Comparison of ENCODE assay signal across 1 cellular context in genomic region chr17:54117452-54117851, GRCh38.
TF ChIP-seq lines count a peak whose summit lies in the region.

No MANE protein-coding gene starts in this region.

TF ChIP-seq in GM23338, 12 proteins besides CTCF, POLR2A, EP300 and RAD21 (continued from another document):
- TF ChIP-seq, protein P1, sequence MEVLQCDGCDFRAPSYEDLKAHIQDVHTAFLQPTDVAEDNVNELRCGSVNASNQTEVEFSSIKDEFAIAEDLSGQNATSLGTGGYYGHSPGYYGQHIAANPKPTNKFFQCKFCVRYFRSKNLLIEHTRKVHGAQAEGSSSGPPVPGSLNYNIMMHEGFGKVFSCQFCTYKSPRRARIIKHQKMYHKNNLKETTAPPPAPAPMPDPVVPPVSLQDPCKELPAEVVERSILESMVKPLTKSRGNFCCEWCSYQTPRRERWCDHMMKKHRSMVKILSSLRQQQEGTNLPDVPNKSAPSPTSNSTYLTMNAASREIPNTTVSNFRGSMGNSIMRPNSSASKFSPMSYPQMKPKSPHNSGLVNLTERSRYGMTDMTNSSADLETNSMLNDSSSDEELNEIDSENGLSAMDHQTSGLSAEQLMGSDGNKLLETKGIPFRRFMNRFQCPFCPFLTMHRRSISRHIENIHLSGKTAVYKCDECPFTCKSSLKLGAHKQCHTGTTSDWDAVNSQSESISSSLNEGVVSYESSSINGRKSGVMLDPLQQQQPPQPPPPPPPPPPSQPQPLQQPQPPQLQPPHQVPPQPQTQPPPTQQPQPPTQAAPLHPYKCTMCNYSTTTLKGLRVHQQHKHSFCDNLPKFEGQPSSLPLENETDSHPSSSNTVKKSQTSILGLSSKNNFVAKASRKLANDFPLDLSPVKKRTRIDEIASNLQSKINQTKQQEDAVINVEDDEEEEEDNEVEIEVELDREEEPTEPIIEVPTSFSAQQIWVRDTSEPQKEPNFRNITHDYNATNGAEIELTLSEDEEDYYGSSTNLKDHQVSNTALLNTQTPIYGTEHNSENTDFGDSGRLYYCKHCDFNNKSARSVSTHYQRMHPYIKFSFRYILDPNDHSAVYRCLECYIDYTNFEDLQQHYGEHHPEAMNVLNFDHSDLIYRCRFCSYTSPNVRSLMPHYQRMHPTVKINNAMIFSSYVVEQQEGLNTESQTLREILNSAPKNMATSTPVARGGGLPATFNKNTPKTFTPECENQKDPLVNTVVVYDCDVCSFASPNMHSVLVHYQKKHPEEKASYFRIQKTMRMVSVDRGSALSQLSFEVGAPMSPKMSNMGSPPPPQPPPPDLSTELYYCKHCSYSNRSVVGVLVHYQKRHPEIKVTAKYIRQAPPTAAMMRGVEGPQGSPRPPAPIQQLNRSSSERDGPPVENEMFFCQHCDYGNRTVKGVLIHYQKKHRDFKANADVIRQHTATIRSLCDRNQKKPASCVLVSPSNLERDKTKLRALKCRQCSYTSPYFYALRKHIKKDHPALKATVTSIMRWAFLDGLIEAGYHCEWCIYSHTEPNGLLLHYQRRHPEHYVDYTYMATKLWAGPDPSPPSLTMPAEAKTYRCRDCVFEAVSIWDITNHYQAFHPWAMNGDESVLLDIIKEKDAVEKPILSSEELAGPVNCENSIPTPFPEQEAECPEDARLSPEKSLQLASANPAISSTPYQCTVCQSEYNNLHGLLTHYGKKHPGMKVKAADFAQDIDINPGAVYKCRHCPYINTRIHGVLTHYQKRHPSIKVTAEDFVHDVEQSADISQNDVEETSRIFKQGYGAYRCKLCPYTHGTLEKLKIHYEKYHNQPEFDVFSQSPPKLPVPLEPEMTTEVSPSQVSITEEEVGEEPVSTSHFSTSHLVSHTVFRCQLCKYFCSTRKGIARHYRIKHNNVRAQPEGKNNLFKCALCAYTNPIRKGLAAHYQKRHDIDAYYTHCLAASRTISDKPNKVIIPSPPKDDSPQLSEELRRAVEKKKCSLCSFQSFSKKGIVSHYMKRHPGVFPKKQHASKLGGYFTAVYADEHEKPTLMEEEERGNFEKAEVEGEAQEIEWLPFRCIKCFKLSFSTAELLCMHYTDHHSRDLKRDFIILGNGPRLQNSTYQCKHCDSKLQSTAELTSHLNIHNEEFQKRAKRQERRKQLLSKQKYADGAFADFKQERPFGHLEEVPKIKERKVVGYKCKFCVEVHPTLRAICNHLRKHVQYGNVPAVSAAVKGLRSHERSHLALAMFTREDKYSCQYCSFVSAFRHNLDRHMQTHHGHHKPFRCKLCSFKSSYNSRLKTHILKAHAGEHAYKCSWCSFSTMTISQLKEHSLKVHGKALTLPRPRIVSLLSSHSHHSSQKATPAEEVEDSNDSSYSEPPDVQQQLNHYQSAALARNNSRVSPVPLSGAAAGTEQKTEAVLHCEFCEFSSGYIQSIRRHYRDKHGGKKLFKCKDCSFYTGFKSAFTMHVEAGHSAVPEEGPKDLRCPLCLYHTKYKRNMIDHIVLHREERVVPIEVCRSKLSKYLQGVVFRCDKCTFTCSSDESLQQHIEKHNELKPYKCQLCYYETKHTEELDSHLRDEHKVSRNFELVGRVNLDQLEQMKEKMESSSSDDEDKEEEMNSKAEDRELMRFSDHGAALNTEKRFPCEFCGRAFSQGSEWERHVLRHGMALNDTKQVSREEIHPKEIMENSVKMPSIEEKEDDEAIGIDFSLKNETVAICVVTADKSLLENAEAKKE (CRISPR knock-in tag; IDR thresholded peaks at IDR 0.05): no peak
- TF ChIP-seq EZH2 (IDR thresholded peaks at IDR 0.05; ENCODE audit: low read depth, unreplicated experiment) (no peak), REST (IDR thresholded peaks at IDR 0.05; ENCODE audit: unreplicated experiment) (no peak), POLR2AphosphoS5 (IDR thresholded peaks at IDR 0.05; ENCODE audit: low read depth) (no peak), EZH2phosphoT487 (IDR thresholded peaks at IDR 0.05; ENCODE audit: unreplicated experiment) (no peak), STAT1 (IDR thresholded peaks at IDR 0.05; ENCODE audit: unreplicated experiment) (no peak), NANOG (IDR thresholded peaks at IDR 0.05; ENCODE audit: borderline replicate concordance) (no peak), ZNF114 (CRISPR knock-in tag; IDR thresholded peaks at IDR 0.05) (no peak)
- TF ChIP-seq, protein P2, sequence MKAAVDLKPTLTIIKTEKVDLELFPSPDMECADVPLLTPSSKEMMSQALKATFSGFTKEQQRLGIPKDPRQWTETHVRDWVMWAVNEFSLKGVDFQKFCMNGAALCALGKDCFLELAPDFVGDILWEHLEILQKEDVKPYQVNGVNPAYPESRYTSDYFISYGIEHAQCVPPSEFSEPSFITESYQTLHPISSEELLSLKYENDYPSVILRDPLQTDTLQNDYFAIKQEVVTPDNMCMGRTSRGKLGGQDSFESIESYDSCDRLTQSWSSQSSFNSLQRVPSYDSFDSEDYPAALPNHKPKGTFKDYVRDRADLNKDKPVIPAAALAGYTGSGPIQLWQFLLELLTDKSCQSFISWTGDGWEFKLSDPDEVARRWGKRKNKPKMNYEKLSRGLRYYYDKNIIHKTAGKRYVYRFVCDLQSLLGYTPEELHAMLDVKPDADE (IDR thresholded peaks at IDR 0.05): no peak
TF ChIP-seq in GM23338: peak in this region for 0.
